In the genomic region with DNA sequence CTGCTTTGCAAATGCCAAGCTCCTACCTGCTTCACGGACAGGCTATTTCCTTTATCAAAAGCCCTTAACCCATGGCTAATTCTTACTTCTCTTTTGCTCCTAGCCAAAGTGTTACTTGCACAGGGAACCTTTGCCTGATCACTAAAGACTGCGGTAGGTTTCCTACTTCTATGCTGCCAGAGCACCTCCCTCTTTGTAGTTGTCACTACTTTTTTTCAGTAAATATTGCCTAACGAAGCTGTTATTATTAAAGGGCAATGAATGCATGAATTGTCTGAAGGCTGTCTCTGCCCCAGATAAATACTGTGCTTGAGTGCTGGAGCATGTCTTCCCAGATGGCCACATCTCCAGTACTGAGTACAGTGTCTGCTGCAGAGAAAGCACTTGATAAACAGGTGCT, we compare ENCODE assay signal across 22 cellular contexts.
DNase-seq lines count a peak whose midpoint lies in the region; ATAC-seq and TF ChIP-seq lines count a peak whose summit lies in the region.
"Had no signal": no experiment of that assay in that cellular context is flagged by ENCODE, and none has a peak within 500 bp of the region (broad histone marks: within the 10 kb centered on the region; RNA-seq: fewer than 3 reads in every experiment).

No MANE protein-coding gene starts in this region.

- no peak overlapping the region for H3K4me3 ChIP-seq in mesenchymal stem cell (ENCODE audit: insufficient read depth in 1 of 2, low read depth in 1 of 2, low read length in 2 of 2)
- H3K4me3 ChIP-seq: lung, pancreas, thoracic aorta had no signal

- 94% methylated on average over 3 of the region's 3 CpGs for WGBS in mesenchymal stem cell

- no peak overlapping the region for H4K8ac ChIP-seq in mesenchymal stem cell (ENCODE audit: low read length)

- H3K18ac ChIP-seq in mesenchymal stem cell (ENCODE audit: low read depth in 1 of 2, low read length in 2 of 2): no peak overlapping the region

- H3K36me3 Mint-ChIP-seq in activated naive CD8-positive, alpha-beta T cell: peaks cover 22% of the 10 kb centered on the region
- H3K36me3 Mint-ChIP-seq in activated naive CD8-positive, alpha-beta T cell treated with anti-CD3 and anti-CD28 coated beads for 36 hours: peaks cover 41% of the 10 kb centered on the region
- H3K36me3 Mint-ChIP-seq in brain: peaks cover 60% of the 10 kb centered on the region

- no peak overlapping the region for H2BK120ac ChIP-seq in mesenchymal stem cell (ENCODE audit: low read depth, low read length)

- H3K9me3 ChIP-seq in mesenchymal stem cell (ENCODE audit: control insufficient read depth, low read length): no peaks in the 10 kb centered on the region
- H3K9me3 ChIP-seq: pancreas, thoracic aorta had no signal

- H3K14ac ChIP-seq in mesenchymal stem cell (ENCODE audit: low read length in 2 of 2): no peak overlapping the region

- no peak overlapping the region for H2BK15ac ChIP-seq in mesenchymal stem cell (ENCODE audit: low read depth, poor library complexity, severe bottlenecking)

- H3K27ac Mint-ChIP-seq in activated naive CD8-positive, alpha-beta T cell: peak overlapping the region; percentile 65
- H3K27ac Mint-ChIP-seq in activated naive CD8-positive, alpha-beta T cell treated with anti-CD3 and anti-CD28 coated beads for 36 hours: no peak overlapping the region
- H3K27ac Mint-ChIP-seq in brain: peak overlapping the region in 4 of 5 experiments; percentile 41 to 64 (median 54)
- H3K27ac Mint-ChIP-seq: dendritic cell treated with granulocyte-macrophage colony-stimulating factor and Interleukin-4, amounts not matched to agents 40 ng/mL and 50 ng/mL, for 4 days had no signal

- H3K4me1 ChIP-seq in mesenchymal stem cell (ENCODE audit: control insufficient read depth, insufficient read depth, low read depth, low read length): peaks cover 6% of the 10 kb centered on the region

- DNase-seq in activated naive CD8-positive, alpha-beta T cell treated with anti-CD3 and anti-CD28 coated beads for 36 hours: no peak
- DNase-seq in mesenchymal stem cell (no peak), HCEC 1CT (no peak), CD1c-positive myeloid dendritic cell (ENCODE audit: extremely low spot score) (no peak), NCI-H82 (lab: John Stamatoyannopoulos, UW) (no peak)
- DNase-seq: activated CD4-positive, alpha-beta T cell treated with anti-CD3 and anti-CD28 coated beads for 4 hours; activated CD8-positive, alpha-beta memory T cell treated with anti-CD3 and anti-CD28 coated beads, Interleukin-2, amount 50 U/mL, for 48 hours; activated naive CD4-positive, alpha-beta T cell; brain microvascular endothelial cell; DMS79 treated with DMSO at 0.1 percent for 48 hours; MM.1S; NCI-H1436; NCI-H526; pancreas; stimulated activated CD4-positive, alpha-beta T cell treated with anti-CD3 and anti-CD28 coated beads, Interleukin-15, amount 100 ng/mL, for 24 hours had no signal

- peaks cover 2% of the 10 kb centered on the region for H3K79me1 ChIP-seq in mesenchymal stem cell (replicated peaks; ENCODE audit: low read length, poor library complexity, severe bottlenecking)

- no peak for ATAC-seq in GM18907 (IDR thresholded peaks at IDR 0.05; ENCODE audit: unreplicated experiment)
- ATAC-seq: pancreas, sciatic nerve had no signal

- H3K4me3 Mint-ChIP-seq in activated naive CD8-positive, alpha-beta T cell: no peak overlapping the region
- no peak overlapping the region for H3K4me3 Mint-ChIP-seq in activated naive CD8-positive, alpha-beta T cell treated with anti-CD3 and anti-CD28 coated beads for 36 hours
- H3K4me3 Mint-ChIP-seq in brain: no peak overlapping the region
- H3K4me3 Mint-ChIP-seq: dendritic cell treated with granulocyte-macrophage colony-stimulating factor and Interleukin-4, amounts not matched to agents 40 ng/mL and 50 ng/mL, for 4 days had no signal

- H4K91ac ChIP-seq in mesenchymal stem cell (ENCODE audit: low read length): no peak overlapping the region

- no peak overlapping the region for H2AFZ ChIP-seq in mesenchymal stem cell (ENCODE audit: low read depth, low read length)

- no peak overlapping the region for H3K23ac ChIP-seq in mesenchymal stem cell (ENCODE audit: low read length in 2 of 2)

- H3K27me3 ChIP-seq in mesenchymal stem cell (ENCODE audit: control insufficient read depth in 1 of 2, insufficient read depth in 1 of 2, low read length in 2 of 2): no peaks in the 10 kb centered on the region
- H3K27me3 ChIP-seq: brain microvascular endothelial cell, pancreas had no signal

- H3K27me3 Mint-ChIP-seq in activated naive CD8-positive, alpha-beta T cell: no peaks in the 10 kb centered on the region
- H3K27me3 Mint-ChIP-seq in activated naive CD8-positive, alpha-beta T cell treated with anti-CD3 and anti-CD28 coated beads for 36 hours: no peaks in the 10 kb centered on the region
- H3K27me3 Mint-ChIP-seq in brain: no peaks in the 10 kb centered on the region
- H3K27me3 Mint-ChIP-seq: dendritic cell treated with granulocyte-macrophage colony-stimulating factor and Interleukin-4, amounts not matched to agents 40 ng/mL and 50 ng/mL, for 4 days had no signal

- H3K27ac ChIP-seq in mesenchymal stem cell (ENCODE audit: low read length, poor library complexity, severe bottlenecking): no peak overlapping the region
- H3K27ac ChIP-seq: brain microvascular endothelial cell, pancreas, thoracic aorta had no signal

- peaks cover 59% of the 10 kb centered on the region for H3K4me1 Mint-ChIP-seq in activated naive CD8-positive, alpha-beta T cell (ENCODE audit: low read depth)
- H3K4me1 Mint-ChIP-seq in activated naive CD8-positive, alpha-beta T cell treated with anti-CD3 and anti-CD28 coated beads for 36 hours: peaks cover 36% of the 10 kb centered on the region
- H3K4me1 Mint-ChIP-seq in brain: peaks cover 82% of the 10 kb centered on the region

- H2AK5ac ChIP-seq in mesenchymal stem cell (ENCODE audit: low read length, severe bottlenecking): peak overlapping the region; percentile 59

- H3K9me3 Mint-ChIP-seq in activated naive CD8-positive, alpha-beta T cell (ENCODE audit: low read depth): no peaks in the 10 kb centered on the region
- no peaks in the 10 kb centered on the region for H3K9me3 Mint-ChIP-seq in activated naive CD8-positive, alpha-beta T cell treated with anti-CD3 and anti-CD28 coated beads for 36 hours
- H3K9me3 Mint-ChIP-seq in brain: no peaks in the 10 kb centered on the region
- H3K9me3 Mint-ChIP-seq: dendritic cell treated with granulocyte-macrophage colony-stimulating factor and Interleukin-4, amounts not matched to agents 40 ng/mL and 50 ng/mL, for 4 days had no signal

- no peak for TF ChIP-seq CTCF in brain (conservative IDR thresholded peaks at IDR 0.05)

- H2BK12ac ChIP-seq in mesenchymal stem cell (ENCODE audit: low read length in 2 of 2): no peak overlapping the region

- no peak overlapping the region for H3K4me2 ChIP-seq in mesenchymal stem cell (ENCODE audit: low read length, poor library complexity, severe bottlenecking)

- no peak overlapping the region for H2BK5ac ChIP-seq in mesenchymal stem cell (ENCODE audit: low read depth, low read length, poor library complexity, severe bottlenecking)

- H3K9ac ChIP-seq in mesenchymal stem cell (ENCODE audit: low read length): no peak overlapping the region

- H3K36me3 ChIP-seq in mesenchymal stem cell (ENCODE audit: control insufficient read depth in 1 of 2, insufficient read depth in 2 of 2, low read depth in 1 of 2, low read length in 2 of 2): peaks cover 5 to 76% of the 10 kb centered on the region in 2 experiments
- H3K36me3 ChIP-seq: pancreas had no signal

- H3K4ac ChIP-seq in mesenchymal stem cell (ENCODE audit: low read depth in 1 of 2, low read length in 2 of 2): no peak overlapping the region
